19 cellular contexts compared by ENCODE assay signal in genomic region chr14:104572668-104573067, GRCh38. TPM values are rescaled to one million over a fixed set of nuclear protein-coding genes. Genes with fewer than 3 reads are reported as not detected.
DNase-seq lines count a peak whose midpoint lies in the region; ATAC-seq, FAIRE-seq and TF ChIP-seq lines count a peak whose summit lies in the region.
"Had no signal": no experiment of that assay in that cellular context is flagged by ENCODE, and none has a peak within 500 bp of the region (broad histone marks: within the 10 kb centered on the region; RNA-seq: fewer than 3 reads in every experiment).

No MANE protein-coding gene starts in this region.

- TF ChIP-seq EP300 in K562 (IDR thresholded peaks at IDR 0.05; ENCODE audit: low read length), result no peak

- WGBS in K562 (ENCODE audit: insufficient coverage, low coverage, missing lambda C conversion rate), result 3% methylated on average over 7 of the region's 7 CpGs

- H3K27ac ChIP-seq in cardiac muscle cell, result peak overlapping the region; percentile 83
- H3K27ac ChIP-seq in K562 (ENCODE audit: extremely low read depth, low read depth, low read length), result no peak overlapping the region
- no peak overlapping the region for H3K27ac ChIP-seq in SJCRH30
- H3K27ac ChIP-seq: 22Rv1, A549 had no signal

- ATAC-seq in left cardiac atrium (no peak), K562 (no peak), HG03342 (IDR thresholded peaks at IDR 0.05; ENCODE audit: unreplicated experiment) (no peak)
- ATAC-seq: A549, GM23338, HCT116 had no signal

- H3K36me3 ChIP-seq in cardiac muscle cell, result no peaks in the 10 kb centered on the region
- H3K36me3 ChIP-seq in K562 (ENCODE audit: control insufficient read depth, insufficient read depth, low read length), result no peaks in the 10 kb centered on the region
- H3K36me3 ChIP-seq in SJCRH30, result no peaks in the 10 kb centered on the region
- H3K36me3 ChIP-seq: BLaER1 had no signal

- H3K4me3 ChIP-seq in cardiac muscle cell (no peak overlapping the region), K562 (no peak overlapping the region), SJCRH30 (no peak overlapping the region)
- H3K4me3 ChIP-seq: A549, BLaER1, GM23338 had no signal

- H3K9ac ChIP-seq in K562 (ENCODE audit: insufficient read depth in 1 of 2, low read depth in 2 of 2, low read length in 2 of 2), result no peak overlapping the region
- H3K9ac ChIP-seq: BLaER1 had no signal

- TF ChIP-seq CTCF in cardiac muscle cell (IDR thresholded peaks at IDR 0.05; ENCODE audit: low read depth, low read length), result no peak
- no peak for TF ChIP-seq CTCF in K562 (IDR thresholded peaks at IDR 0.05 in 2 of 3, conservative IDR thresholded peaks at IDR 0.05 in 1 of 3; ENCODE audit: insufficient read depth in 2 of 3, low read depth in 1 of 3, low read length in 3 of 3)
- no peak for TF ChIP-seq CTCF in mesothelial cell of epicardium (IDR thresholded peaks at IDR 0.05; ENCODE audit: unreplicated experiment)

- H3K4me2 ChIP-seq in K562 (ENCODE audit: insufficient read depth, low read length), result no peak overlapping the region
- H3K4me2 ChIP-seq: A549, GM23338 had no signal

- intact Hi-C loops in left cardiac atrium (cut with DNase I), result no loop called here
- intact Hi-C loops in K562 (cut with micrococcal nuclease), result no loop called here

- H4K20me1 ChIP-seq in K562 (replicated peaks; ENCODE audit: control insufficient read depth, insufficient read depth, low read length), result no peaks in the 10 kb centered on the region; the same call in none of the 2 replicates
- H4K20me1 ChIP-seq: BLaER1 had no signal

- FAIRE-seq in K562 (lab: Jason Lieb, UNC), result no peak
- FAIRE-seq: A549 had no signal

- H3K4me3 Mint-ChIP-seq in mesothelial cell of epicardium, result no peak overlapping the region
- H3K4me3 Mint-ChIP-seq: CD14-positive monocyte; CD4-positive, alpha-beta memory T cell; GM23338 had no signal

- peaks cover 67% of the 10 kb centered on the region for H3K4me1 ChIP-seq in cardiac muscle cell (ENCODE audit: low read depth)
- H3K4me1 ChIP-seq in K562 (replicated peaks in 1 of 2; ENCODE audit: control insufficient read depth in 2 of 2, insufficient read depth in 2 of 2, low read length in 2 of 2), result peaks cover 4 to 48% of the 10 kb centered on the region in 2 experiments; a peak in 4 of 5 replicates
- peaks cover 4% of the 10 kb centered on the region; the same call in 1 of the 2 replicates for H3K4me1 ChIP-seq in SJCRH30

- no peaks in the 10 kb centered on the region for H3K36me3 Mint-ChIP-seq in mesothelial cell of epicardium
- H3K36me3 Mint-ChIP-seq: CD14-positive monocyte; CD4-positive, alpha-beta memory T cell had no signal

- POLR2A ChIA-PET in K562 (lab: Yijun Ruan, JAX), result no interaction called here

- H3K79me2 ChIP-seq in K562 (ENCODE audit: control insufficient read depth, insufficient read depth, low read length), result no peaks in the 10 kb centered on the region

- no peak for TF ChIP-seq POLR2A in K562 (conservative IDR thresholded peaks at IDR 0.05)

- no peak for TF ChIP-seq RAD21 in K562 (CRISPR knock-in tag; conservative IDR thresholded peaks at IDR 0.05 in 1 of 2, IDR thresholded peaks at IDR 0.05 in 1 of 2)

- H3K27ac Mint-ChIP-seq in mesothelial cell of epicardium, result peak overlapping the region; percentile 27
- H3K27ac Mint-ChIP-seq: CD14-positive monocyte; CD4-positive, alpha-beta memory T cell; GM23338 had no signal

- in situ Hi-C loops in K562 (cut with MboI), result no loop called here

- peaks cover 3% of the 10 kb centered on the region for H3K27me3 Mint-ChIP-seq in mesothelial cell of epicardium (ENCODE audit: low read depth)

- H3K9me3 Mint-ChIP-seq in mesothelial cell of epicardium, result no peaks in the 10 kb centered on the region
- H3K9me3 Mint-ChIP-seq: CD14-positive monocyte, GM23338 had no signal

- CTCF ChIA-PET in K562 (lab: Yijun Ruan, JAX; ENCODE audit: low intra/inter-chr PET ratio), result no interaction called here

- H3K9me3 ChIP-seq in cardiac muscle cell (ENCODE audit: low read depth) (no peaks in the 10 kb centered on the region), K562 (replicated peaks; ENCODE audit: control insufficient read depth, insufficient read depth, low read depth, low read length) (no peaks in the 10 kb centered on the region), SJCRH30 (replicated peaks) (no peaks in the 10 kb centered on the region)
- H3K9me3 ChIP-seq: A549, BLaER1 had no signal

- no peaks in the 10 kb centered on the region for H3K9me1 ChIP-seq in K562 (ENCODE audit: control insufficient read depth, insufficient read depth, low read length)

- no peak overlapping the region for H2AFZ ChIP-seq in K562 (ENCODE audit: low read depth, low read length)
- H2AFZ ChIP-seq: GM23338 had no signal

- DNase-seq in cardiac muscle cell (ENCODE audit: low read depth in 1 of 2, low spot score in 1 of 2), result no peak
- no peak for DNase-seq in left cardiac atrium
- no peak for DNase-seq in K562 (ENCODE audit: extremely low read depth in 1 of 4, low spot score in 3 of 4)
- no peak for DNase-seq in mesothelial cell of epicardium (ENCODE audit: low spot score in 2 of 2, unreplicated experiment in 2 of 2)
- DNase-seq in stimulated activated CD8-positive, alpha-beta memory T cell treated with anti-CD3 and anti-CD28 coated beads, Interleukin-4, amount 100 ng/mL, for 48 hours, result no peak
- DNase-seq in SJCRH30, result no peak
- DNase-seq: Calu3; CD4-positive, alpha-beta memory T cell; DMS79 treated with DMSO at 0.1 percent for 48 hours; GF-D8; H7 had no signal

- no TSS peak for BruUV-seq in K562 (replicated peaks; lab: Mats Ljungman, UMichigan)

- peaks cover 54% of the 10 kb centered on the region for H3K4me1 Mint-ChIP-seq in mesothelial cell of epicardium
- H3K4me1 Mint-ChIP-seq: CD14-positive monocyte; CD4-positive, alpha-beta memory T cell had no signal

- H3K27me3 ChIP-seq in cardiac muscle cell, result no peaks in the 10 kb centered on the region
- peaks cover 0 to 22% of the 10 kb centered on the region in 2 experiments; a peak in 2 of 5 replicates for H3K27me3 ChIP-seq in K562 (ENCODE audit: control insufficient read depth in 2 of 2, insufficient read depth in 2 of 2, low read length in 2 of 2)
- H3K27me3 ChIP-seq in SJCRH30, result peaks cover 48% of the 10 kb centered on the region
- H3K27me3 ChIP-seq: BLaER1 had no signal

TF ChIP-seq in K562, 482 proteins besides CTCF, POLR2A, EP300 and RAD21 (continues in another document):
- TF ChIP-seq HMG20A (CRISPR knock-in tag; conservative IDR thresholded peaks at IDR 0.05) (no peak), CREB1 (IDR thresholded peaks at IDR 0.05) (peak; percentile 18; the same call in 1 of the 2 replicates), CREB1 (CRISPR knock-in tag; IDR thresholded peaks at IDR 0.05) (peak; percentile 57; the same call in 1 of the 2 replicates), CREM (IDR thresholded peaks at IDR 0.05; ENCODE audit: low read depth) (peak; percentile 65), ATF1 (CRISPR knock-in tag; IDR thresholded peaks at IDR 0.05) (no peak), ATF1 (tag; IDR thresholded peaks at IDR 0.05) (peak; percentile 86), RBM25 (IDR thresholded peaks at IDR 0.05; ENCODE audit: low read depth, low read length, severe bottlenecking) (no peak)

RNA-seq across cellular contexts. Expression of gene C14orf180, which starts 6.9 kb away (rescaled TPM):
- 17.1 and 18.4 TPM in 2 replicates for total RNA-seq in cardiac muscle cell
- polyA plus RNA-seq in cardiac muscle cell, result 13.3 and 19.7 TPM in 2 replicates
- total RNA-seq in left cardiac atrium, result 10 to 100 TPM; 26.6 to 66.7 TPM
- total RNA-seq in K562 (2011; cell fraction: chromatin; rRNA removed; ENCODE audit: low replicate concordance), result not detected in 2 replicates
- total RNA-seq in K562 (2011; cell fraction: nucleolus; rRNA removed), result not detected in 2 replicates
- not detected in 2 replicates for total RNA-seq in K562 (2011; cell fraction: nucleoplasm; rRNA removed)
- not detected in 2 replicates for total RNA-seq in K562 (2014; rRNA removed)
- not detected in 2 replicates for total RNA-seq in K562 (2014; rRNA removed; fragmentation: Illumina TruSeq; extraction: Trizol)
- total RNA-seq in K562 (2015; rRNA removed; fragmentation: Illumina TruSeq; extraction: Trizol), result not detected in 2 replicates
- not detected in 2 replicates for total RNA-seq in K562 (2021)
- polyA plus RNA-seq in K562 (2011; rRNA removed), result not detected in 2 replicates
- polyA plus RNA-seq in K562 (2011; cell fraction: cytosol; rRNA removed), result 0.04 TPM in 1 of 2 replicates, not detected in the other
- polyA plus RNA-seq in K562 (2011; cell fraction: nucleus; rRNA removed), result 0.20 TPM in 1 of 2 replicates, not detected in the other
- polyA plus RNA-seq in K562 (2012), result 0.10 and 0.11 TPM in 2 replicates
- polyA plus RNA-seq in K562 (2014; fragmentation: Illumina TruSeq; extraction: Trizol), result not detected in 2 replicates
- polyA plus RNA-seq in K562 (2014; fragmentation: Nextera tagmentation; extraction: Ambion mirVana), result not detected
- not detected in 2 replicates for polyA plus RNA-seq in K562 (2014; rRNA removed)
- polyA minus RNA-seq in K562 (2011; rRNA and poly(A)+ RNA removed), result not detected in 2 replicates
- polyA minus RNA-seq in K562 (2011; cell fraction: cytosol; rRNA and poly(A)+ RNA removed), result not detected in 2 replicates
- polyA minus RNA-seq in K562 (2011; cell fraction: nucleus; rRNA and poly(A)+ RNA removed), result not detected in 2 replicates
- 0.29 to 0.52 TPM (median 0.36 TPM) in 3 replicates for total RNA-seq in mesothelial cell of epicardium
- total RNA-seq in SJCRH30 (2014; rRNA removed; shearing (Covaris generic)), result not detected in 2 replicates
- total RNA-seq: Calu3; CD4-positive, alpha-beta memory T cell; GM23338; H7 had no signal
- polyA plus RNA-seq: A549; AG04450; CD14-positive monocyte; CD4-positive, alpha-beta memory T cell; GM23338 had no signal

RNA-seq across cellular contexts. Expression of gene TMEM179, which starts 31.9 kb away (rescaled TPM):
- total RNA-seq in cardiac muscle cell, result 3.6 and 6.9 TPM in 2 replicates
- polyA plus RNA-seq in cardiac muscle cell, result 4.7 and 8.6 TPM in 2 replicates
- total RNA-seq in left cardiac atrium, result 1 to 10 TPM in 1 of 2 donors, under 1 TPM in 1; 0.24 to 1.0 TPM
- 0.19 TPM in 1 of 2 replicates, not detected in the other for total RNA-seq in K562 (2011; cell fraction: chromatin; rRNA removed; ENCODE audit: low replicate concordance)
- not detected in 2 replicates for total RNA-seq in K562 (2011; cell fraction: nucleolus; rRNA removed)
- total RNA-seq in K562 (2011; cell fraction: nucleoplasm; rRNA removed), result not detected in 2 replicates
- not detected in 2 replicates for total RNA-seq in K562 (2014; rRNA removed)
- total RNA-seq in K562 (2014; rRNA removed; fragmentation: Illumina TruSeq; extraction: Trizol), result not detected in 2 replicates
- total RNA-seq in K562 (2015; rRNA removed; fragmentation: Illumina TruSeq; extraction: Trizol), result not detected in 2 replicates
- total RNA-seq in K562 (2021), result not detected in 2 replicates
- not detected in 2 replicates for polyA plus RNA-seq in K562 (2011; rRNA removed)
- 0.18 TPM in 1 of 2 replicates, not detected in the other for polyA plus RNA-seq in K562 (2011; cell fraction: cytosol; rRNA removed)
- 0.18 TPM in 1 of 2 replicates, not detected in the other for polyA plus RNA-seq in K562 (2011; cell fraction: nucleus; rRNA removed)
- 0.05 and 0.18 TPM in 2 replicates for polyA plus RNA-seq in K562 (2012)
- not detected in 2 replicates for polyA plus RNA-seq in K562 (2014; fragmentation: Illumina TruSeq; extraction: Trizol)
- polyA plus RNA-seq in K562 (2014; fragmentation: Nextera tagmentation; extraction: Ambion mirVana), result not detected
- polyA plus RNA-seq in K562 (2014; rRNA removed), result not detected in 2 replicates
- polyA minus RNA-seq in K562 (2011; rRNA and poly(A)+ RNA removed), result 1.1 TPM in 1 of 2 replicates, not detected in the other
- polyA minus RNA-seq in K562 (2011; cell fraction: cytosol; rRNA and poly(A)+ RNA removed), result not detected in 2 replicates
- polyA minus RNA-seq in K562 (2011; cell fraction: nucleus; rRNA and poly(A)+ RNA removed), result not detected in 2 replicates
- total RNA-seq in mesothelial cell of epicardium, result 5.9 to 7.3 TPM (median 6.0 TPM) in 3 replicates
- total RNA-seq in SJCRH30 (2014; rRNA removed; shearing (Covaris generic)), result not detected in 2 replicates
- total RNA-seq: Calu3; CD4-positive, alpha-beta memory T cell had no signal
- polyA plus RNA-seq: CD14-positive monocyte; CD4-positive, alpha-beta memory T cell had no signal

Comparison
In these comparisons a context has a peak if more than half of its experiments do, and no peak if none do; other contexts are left out.
1. RNA of gene C14orf180, which starts 6.9 kb away (total RNA-seq): 26.6 to 66.7 TPM in left cardiac atrium and 17.1 to 18.4 TPM in cardiac muscle cell; 0.29 to 0.52 TPM in mesothelial cell of epicardium, not detected in K562 and not detected in SJCRH30; every median in the first group is over 10 times any median in the second.